In genomic region chr20:3090565-3090964, GRCh38 we compare ENCODE assay signal across 17 cellular contexts. TPM values are rescaled to one million over a fixed set of nuclear protein-coding genes. Genes with fewer than 3 reads are reported as not detected.
"Had no signal": no experiment of that assay in that cellular context is flagged by ENCODE, and none has a peak within 500 bp of the region (broad histone marks: within the 10 kb centered on the region; RNA-seq: fewer than 3 reads in every experiment).

No MANE protein-coding gene starts in this region.

- DNase-seq: activated CD4-positive, alpha-beta T cell treated with anti-CD3 and anti-CD28 coated beads for 4 hours; activated CD8-positive, alpha-beta memory T cell treated with anti-CD3 and anti-CD28 coated beads for 24 hours; activated naive CD8-positive, alpha-beta T cell treated with anti-CD3 and anti-CD28 coated beads for 36 hours; amygdala; body of pancreas; caudate nucleus; foreskin keratinocyte; kidney glomerular epithelial cell; left ventricle myocardium superior; mucosa of descending colon; T1000 had no signal

- FAIRE-seq: colon, endothelial cell of umbilical vein had no signal

- H3K9me3 ChIP-seq: body of pancreas, mucosa of descending colon had no signal

- ATAC-seq: body of pancreas; foreskin keratinocyte; left ventricle myocardium superior; mucosa of descending colon; natural killer cell treated with Interleukin-12 subunit alpha and Interleukin-12 subunit beta and Interleukin-15 and Interleukin-18, amount 100 ng/mL, for 72 hours; stimulated activated memory B cell treated with anti-CD40 and anti-IgM and Interleukin-4, amounts not matched to agents 10 μg/mL and 1 μg/mL and 100 μg/mL, for 72 hours had no signal

- H3K27ac ChIP-seq: body of pancreas, foreskin keratinocyte had no signal

- H3K4me1 ChIP-seq: foreskin keratinocyte had no signal

- H3K4me3 ChIP-seq: body of pancreas, mucosa of descending colon had no signal

RNA-seq across cellular contexts. Expression of gene AVP, which starts 6.0 kb away (rescaled TPM):
- total RNA-seq: activated naive CD8-positive, alpha-beta T cell treated with anti-CD3 and anti-CD28 coated beads for 36 hours; body of pancreas; endothelial cell of umbilical vein; foreskin keratinocyte; left ventricle myocardium superior; mucosa of descending colon; natural killer cell treated with Interleukin-12 subunit alpha and Interleukin-12 subunit beta and Interleukin-15 and Interleukin-18, amount 100 ng/mL, for 72 hours; renal cortical epithelial cell; ureter had no signal
- polyA plus RNA-seq: endothelial cell of umbilical vein, foreskin keratinocyte had no signal

RNA-seq across cellular contexts. Expression of gene OXT, which starts 19.1 kb away (rescaled TPM):
- total RNA-seq: body of pancreas; endothelial cell of umbilical vein; foreskin keratinocyte; left ventricle myocardium superior; natural killer cell treated with Interleukin-12 subunit alpha and Interleukin-12 subunit beta and Interleukin-15 and Interleukin-18, amount 100 ng/mL, for 72 hours; renal cortical epithelial cell; ureter had no signal
- polyA plus RNA-seq: endothelial cell of umbilical vein, foreskin keratinocyte had no signal

RNA-seq across cellular contexts. Expression of gene GNRH2, which starts 47.1 kb away (rescaled TPM):
- total RNA-seq: body of pancreas, foreskin keratinocyte, left ventricle myocardium superior, renal cortical epithelial cell had no signal
- polyA plus RNA-seq: endothelial cell of umbilical vein, foreskin keratinocyte had no signal
